Comparison of ENCODE assay signal across 16 cellular contexts in genomic region chr5:4081466-4081865, GRCh38.
DNase-seq lines count a peak whose midpoint lies in the region; ATAC-seq and TF ChIP-seq lines count a peak whose summit lies in the region.
"Had no signal": no experiment of that assay in that cellular context is flagged by ENCODE, and none has a peak within 500 bp of the region (broad histone marks: within the 10 kb centered on the region; RNA-seq: fewer than 3 reads in every experiment).

No MANE protein-coding gene starts in this region.

- H3K9me3 ChIP-seq in upper lobe of right lung, result no peaks in the 10 kb centered on the region

- no peak overlapping the region for H3K4me3 Mint-ChIP-seq in WTC11
- no peak overlapping the region for H3K4me3 Mint-ChIP-seq in type B pancreatic cell
- H3K4me3 Mint-ChIP-seq: CD4-positive, alpha-beta memory T cell; HFFc6 had no signal

- peaks cover 10% of the 10 kb centered on the region for H3K4me1 Mint-ChIP-seq in WTC11
- peaks cover 22% of the 10 kb centered on the region for H3K4me1 Mint-ChIP-seq in type B pancreatic cell (ENCODE audit: unreplicated experiment)
- H3K4me1 Mint-ChIP-seq: CD4-positive, alpha-beta memory T cell had no signal

- POLR2A ChIA-PET in WTC11 (lab: Charles Lee), result no interaction called here

- ATAC-seq in WTC11 (peak; percentile 55), foreskin keratinocyte (no peak), GM21825 (IDR thresholded peaks at IDR 0.05; ENCODE audit: unreplicated experiment) (no peak), upper lobe of right lung (no peak)
- ATAC-seq: HCT116 had no signal

- no peak overlapping the region for H3K27ac ChIP-seq in foreskin keratinocyte
- no peak overlapping the region for H3K27ac ChIP-seq in upper lobe of right lung
- H3K27ac ChIP-seq: C4-2B, HL-60 had no signal

- no peak for TF ChIP-seq CTCF in WTC11 (IDR thresholded peaks at IDR 0.05)
- peak; percentile 3 for TF ChIP-seq CTCF in foreskin keratinocyte (conservative IDR thresholded peaks at IDR 0.05)
- no peak for TF ChIP-seq CTCF in type B pancreatic cell (conservative IDR thresholded peaks at IDR 0.05)
- no peak for TF ChIP-seq CTCF in upper lobe of right lung (IDR thresholded peaks at IDR 0.05)

- peak; percentile 30 for DNase-seq in H7
- DNase-seq in WTC11 (ENCODE audit: low spot score), result no peak
- no peak for DNase-seq in foreskin keratinocyte
- DNase-seq in type B pancreatic cell (ENCODE audit: extremely low spot score, unreplicated experiment), result no peak
- DNase-seq in glomerular visceral epithelial cell (ENCODE audit: extremely low spot score), result no peak
- no peak for DNase-seq in upper lobe of right lung
- DNase-seq: ACHN; CD4-positive, alpha-beta memory T cell; DMS153; DMS79; GF-D8; HFFc6 had no signal

- H3K9me3 Mint-ChIP-seq in WTC11, result peaks cover 8% of the 10 kb centered on the region
- H3K9me3 Mint-ChIP-seq in type B pancreatic cell, result peaks cover 6% of the 10 kb centered on the region

- CTCF ChIA-PET in WTC11 (lab: Charles Lee), result no interaction called here

- intact Hi-C loops in upper lobe of right lung (cut with DNase I), result no loop called here

- H3K36me3 Mint-ChIP-seq in WTC11 (no peaks in the 10 kb centered on the region), type B pancreatic cell (no peaks in the 10 kb centered on the region)
- H3K36me3 Mint-ChIP-seq: CD4-positive, alpha-beta memory T cell had no signal

- no peaks in the 10 kb centered on the region for H3K27me3 ChIP-seq in H7 (ENCODE audit: control insufficient read depth, insufficient read depth, low read length)
- no peaks in the 10 kb centered on the region for H3K27me3 ChIP-seq in foreskin keratinocyte
- no peaks in the 10 kb centered on the region for H3K27me3 ChIP-seq in upper lobe of right lung

- peaks cover 23% of the 10 kb centered on the region for H3K4me1 ChIP-seq in foreskin keratinocyte
- no peaks in the 10 kb centered on the region for H3K4me1 ChIP-seq in upper lobe of right lung

- no peaks in the 10 kb centered on the region for H3K36me3 ChIP-seq in H7 (replicated peaks; ENCODE audit: control insufficient read depth, insufficient read depth, low read length)
- no peaks in the 10 kb centered on the region for H3K36me3 ChIP-seq in upper lobe of right lung

- H3K4me3 ChIP-seq in H7 (ENCODE audit: insufficient read depth, low read depth, low read length) (no peak overlapping the region), upper lobe of right lung (no peak overlapping the region)

- H3K27me3 Mint-ChIP-seq in WTC11 (ENCODE audit: low read depth) (no peaks in the 10 kb centered on the region), type B pancreatic cell (peaks cover 10% of the 10 kb centered on the region)
- H3K27me3 Mint-ChIP-seq: CD4-positive, alpha-beta memory T cell had no signal

- H3K27ac Mint-ChIP-seq in WTC11 (no peak overlapping the region), type B pancreatic cell (peak overlapping the region; percentile 47)
- H3K27ac Mint-ChIP-seq: CD4-positive, alpha-beta memory T cell; HFFc6 had no signal

TF ChIP-seq in WTC11, 78 proteins besides CTCF, POLR2A, EP300 and RAD21:
- TF ChIP-seq MXD4 (CRISPR knock-in tag; IDR thresholded peaks at IDR 0.05; ENCODE audit: borderline replicate concordance) (no peak), NR1H2 (CRISPR knock-in tag; IDR thresholded peaks at IDR 0.05) (no peak)
